27 cellular contexts compared by ENCODE assay signal in genomic region chr20:12404941-12405340, GRCh38.
"Had no signal": no experiment of that assay in that cellular context is flagged by ENCODE, and none has a peak within 500 bp of the region (broad histone marks: within the 10 kb centered on the region; RNA-seq: fewer than 3 reads in every experiment).

No MANE protein-coding gene starts in this region.

- H3K4me3 Mint-ChIP-seq: stimulated activated effector memory CD8-positive, alpha-beta T cell treated with anti-CD3 and anti-CD28 coated beads, Interleukin-12 subunit alpha, Interleukin-12 subunit beta, amount 100 ng/mL, for 72 hours; stimulated activated memory B cell treated with anti-CD40 and anti-IgM and Interleukin-4, amounts not matched to agents 10 μg/mL and 1 μg/mL and 100 μg/mL, for 72 hours; stimulated activated naive B cell treated with anti-CD40 and anti-IgM and Interleukin-4, amounts not matched to agents 10 μg/mL and 1 μg/mL and 100 μg/mL, for 72 hours; stimulated activated naive CD8-positive, alpha-beta T cell treated with anti-CD3 and anti-CD28 coated beads, Interleukin-15, amount 100 ng/mL, for 72 hours; stimulated activated naive CD8-positive, alpha-beta T cell treated with anti-CD3 and anti-CD28 coated beads, Interleukin-15, Interleukin-2, amounts not matched to agents 100 ng/mL and 50 ng/mL, for 24 hours; type B pancreatic cell had no signal

- H3K27ac ChIP-seq: stomach, suprapubic skin, testis, thoracic aorta, thyroid gland, tibial artery, tibial nerve, transverse colon, upper lobe of left lung, upper lobe of right lung, uterus, vagina had no signal

- H3K4me1 ChIP-seq: stomach, suprapubic skin, testis, thyroid gland, tibial artery, tibial nerve, transverse colon, upper lobe of left lung, upper lobe of right lung, uterus, vagina had no signal

- H3K36me3 Mint-ChIP-seq: stimulated activated effector memory CD8-positive, alpha-beta T cell treated with anti-CD3 and anti-CD28 coated beads, Interleukin-12 subunit alpha, Interleukin-12 subunit beta, amount 100 ng/mL, for 72 hours; stimulated activated memory B cell treated with anti-CD40 and anti-IgM and Interleukin-4, amounts not matched to agents 10 μg/mL and 1 μg/mL and 100 μg/mL, for 72 hours; stimulated activated naive B cell treated with anti-CD40 and anti-IgM and Interleukin-4, amounts not matched to agents 10 μg/mL and 1 μg/mL and 100 μg/mL, for 72 hours had no signal

- DNase-seq: stimulated activated CD4-positive, alpha-beta T cell treated with anti-CD3 and anti-CD28 coated beads, Interleukin-2, amount 100 ng/mL, for 48 hours; stimulated activated CD4-positive, alpha-beta T cell treated with anti-CD3 and anti-CD28 coated beads, Interleukin-4, amount 100 ng/mL, for 1 hour; stimulated activated CD4-positive, alpha-beta T cell treated with anti-CD3 and anti-CD28 coated beads, Interleukin-4, amount 100 ng/mL, for 24 hours; stimulated activated CD4-positive, alpha-beta T cell treated with anti-CD3 and anti-CD28 coated beads, Interleukin-4, amount 100 ng/mL, for 4 hours; stimulated activated CD8-positive, alpha-beta memory T cell treated with anti-CD3 and anti-CD28 coated beads, Interleukin-4, amount 100 ng/mL, for 48 hours; stimulated activated naive B cell treated with anti-CD40 and anti-IgM and Interleukin-4, amounts not matched to agents 10 μg/mL and 1 μg/mL and 100 μg/mL, for 72 hours; stimulated activated naive CD4-positive, alpha-beta T cell; stimulated activated naive CD4-positive, alpha-beta T cell treated with Interleukin-2 at 50 U/mL for 16 hours; stimulated activated naive CD8-positive, alpha-beta T cell treated with anti-CD3 and anti-CD28 coated beads, Interleukin-15, amount 100 ng/mL, for 72 hours; stimulated activated naive CD8-positive, alpha-beta T cell treated with anti-CD3 and anti-CD28 coated beads, Interleukin-15, Interleukin-2, amounts not matched to agents 100 U/mL and 50 U/mL, for 24 hours; stomach; substantia nigra; testis; thyroid gland; tibial artery; transverse colon; upper lobe of left lung; upper lobe of right lung; uterus had no signal

- H3K9me3 ChIP-seq: testis, thyroid gland, uterus had no signal

- H3K27ac Mint-ChIP-seq: stimulated activated effector memory CD8-positive, alpha-beta T cell treated with anti-CD3 and anti-CD28 coated beads, Interleukin-12 subunit alpha, Interleukin-12 subunit beta, amount 100 ng/mL, for 72 hours; stimulated activated memory B cell treated with anti-CD40 and anti-IgM and Interleukin-4, amounts not matched to agents 10 μg/mL and 1 μg/mL and 100 μg/mL, for 72 hours; stimulated activated naive B cell treated with anti-CD40 and anti-IgM and Interleukin-4, amounts not matched to agents 10 μg/mL and 1 μg/mL and 100 μg/mL, for 72 hours; stimulated activated naive CD8-positive, alpha-beta T cell treated with anti-CD3 and anti-CD28 coated beads, Interleukin-15, amount 100 ng/mL, for 72 hours; stimulated activated naive CD8-positive, alpha-beta T cell treated with anti-CD3 and anti-CD28 coated beads, Interleukin-15, Interleukin-2, amounts not matched to agents 100 ng/mL and 50 ng/mL, for 24 hours; type B pancreatic cell had no signal

- H3K4me1 Mint-ChIP-seq: stimulated activated effector memory CD8-positive, alpha-beta T cell treated with anti-CD3 and anti-CD28 coated beads, Interleukin-12 subunit alpha, Interleukin-12 subunit beta, amount 100 ng/mL, for 72 hours; stimulated activated memory B cell treated with anti-CD40 and anti-IgM and Interleukin-4, amounts not matched to agents 10 μg/mL and 1 μg/mL and 100 μg/mL, for 72 hours; stimulated activated naive B cell treated with anti-CD40 and anti-IgM and Interleukin-4, amounts not matched to agents 10 μg/mL and 1 μg/mL and 100 μg/mL, for 72 hours; stimulated activated naive CD8-positive, alpha-beta T cell treated with anti-CD3 and anti-CD28 coated beads, Interleukin-15, amount 100 ng/mL, for 72 hours had no signal

- H3K27me3 Mint-ChIP-seq: stimulated activated memory B cell treated with anti-CD40 and anti-IgM and Interleukin-4, amounts not matched to agents 10 μg/mL and 1 μg/mL and 100 μg/mL, for 72 hours; stimulated activated naive B cell treated with anti-CD40 and anti-IgM and Interleukin-4, amounts not matched to agents 10 μg/mL and 1 μg/mL and 100 μg/mL, for 72 hours; stimulated activated naive CD8-positive, alpha-beta T cell treated with anti-CD3 and anti-CD28 coated beads, Interleukin-15, amount 100 ng/mL, for 72 hours; stimulated activated naive CD8-positive, alpha-beta T cell treated with anti-CD3 and anti-CD28 coated beads, Interleukin-15, Interleukin-2, amounts not matched to agents 100 ng/mL and 50 ng/mL, for 24 hours; type B pancreatic cell had no signal

- H3K36me3 ChIP-seq: stomach, suprapubic skin, thoracic aorta, thyroid gland, tibial artery, tibial nerve, transverse colon, upper lobe of left lung, upper lobe of right lung, uterus, vagina had no signal

- H3K27me3 ChIP-seq: stomach, suprapubic skin, testis, thyroid gland, tibial artery, tibial nerve, transverse colon, upper lobe of left lung, upper lobe of right lung, uterus, vagina had no signal

- H3K4me3 ChIP-seq: stomach, suprapubic skin, testis, thoracic aorta, thyroid gland, tibial artery, tibial nerve, transverse colon, upper lobe of left lung, upper lobe of right lung, uterus, vagina had no signal
